Comparison of ENCODE assay signal across 18 cellular contexts in genomic region chr1:37495875-37496274, GRCh38. TPM values are rescaled to one million over a fixed set of nuclear protein-coding genes. Genes with fewer than 3 reads are reported as not detected.
A peak's percentile ranks its signal among the peaks of the same experiment; 100 is the strongest.
DNase-seq lines count a peak whose midpoint lies in the region; ATAC-seq and TF ChIP-seq lines count a peak whose summit lies in the region.
"Had no signal": no experiment of that assay in that cellular context is flagged by ENCODE, and none has a peak within 500 bp of the region (broad histone marks: within the 10 kb centered on the region; RNA-seq: fewer than 3 reads in every experiment).

No MANE protein-coding gene starts in this region.

- H3K4me3 ChIP-seq in Panc1 (ENCODE audit: low read depth in 2 of 2, low read length in 2 of 2): no peak overlapping the region
- no peak overlapping the region for H3K4me3 ChIP-seq in breast epithelium
- no peak overlapping the region for H3K4me3 ChIP-seq in esophagus muscularis mucosa

- H3K27me3 ChIP-seq in Panc1 (ENCODE audit: control insufficient read depth, insufficient read depth, low read length): no peaks in the 10 kb centered on the region
- no peaks in the 10 kb centered on the region for H3K27me3 ChIP-seq in breast epithelium
- H3K27me3 ChIP-seq in esophagus muscularis mucosa: no peaks in the 10 kb centered on the region

- POLR2A ChIA-PET in Panc1 (lab: Charles Lee): interaction anchor here (0.7 kb wide), 1 partner anchor 233 kb away, joined by 12 read pairs; no protein-coding TSS in a partner anchor

- intact Hi-C loops in Panc1 (cut with micrococcal nuclease; ENCODE audit: unreplicated experiment): no loop called here
- intact Hi-C loops in breast epithelium (cut with DNase I; ENCODE audit: low total_unique reads): no loop called here
- intact Hi-C loops in esophagus muscularis mucosa (cut with DNase I): no loop called here

- no peak for TF ChIP-seq POLR2A in breast epithelium (IDR thresholded peaks at IDR 0.05)
- TF ChIP-seq POLR2A in esophagus muscularis mucosa (IDR thresholded peaks at IDR 0.05; ENCODE audit: low read depth): no peak

- TF ChIP-seq EP300 in esophagus muscularis mucosa (IDR thresholded peaks at IDR 0.05): no peak

- H3K4me3 Mint-ChIP-seq in mesothelial cell of epicardium: no peak overlapping the region

- DNase-seq in EL: peak; percentile 63
- no peak for DNase-seq in Panc1 (ENCODE audit: low read depth, low spot score)
- no peak for DNase-seq in mesothelial cell of epicardium (ENCODE audit: low spot score in 2 of 2, unreplicated experiment in 2 of 2)
- no peak for DNase-seq in breast epithelium (ENCODE audit: low spot score in 2 of 2)
- DNase-seq in esophagus muscularis mucosa (ENCODE audit: extremely low spot score): no peak
- DNase-seq in activated naive CD4-positive, alpha-beta T cell treated with anti-CD3 and anti-CD28 coated beads, Interleukin-2, amount 50 U/mL, for 72 hours (ENCODE audit: low spot score in 2 of 2): no peak
- DNase-seq: ACHN, C1 segment of cervical spinal cord, Caco-2, GF-D8, Kasumi-1, MM.1S, NCI-H1092, NCI-H1436 treated with DMSO at 0.1 percent for 48 hours, NCI-H2029, NCI-H526 had no signal

- in situ Hi-C loops in Panc1 (cut with HindIII; ENCODE audit: low pct_unique_long_range_greater_than_20kb, low sequenced_read_pairs): no loop called here

- H3K9me3 Mint-ChIP-seq in mesothelial cell of epicardium: no peaks in the 10 kb centered on the region
- no peaks in the 10 kb centered on the region for H3K9me3 Mint-ChIP-seq in activated naive CD4-positive, alpha-beta T cell treated with anti-CD3 and anti-CD28 coated beads, Interleukin-2, amount 50 U/mL, for 72 hours

- H3K27ac ChIP-seq in C4-2B: peak overlapping the region; percentile 51; the same call in 1 of the 2 replicates
- no peak overlapping the region for H3K27ac ChIP-seq in Panc1 (ENCODE audit: low read length)
- no peak overlapping the region for H3K27ac ChIP-seq in breast epithelium
- no peak overlapping the region for H3K27ac ChIP-seq in esophagus muscularis mucosa (replicated peaks in 1 of 4)
- H3K27ac ChIP-seq: RWPE1 had no signal

- ATAC-seq in Panc1: no peak
- no peak for ATAC-seq in activated naive CD4-positive, alpha-beta T cell treated with anti-CD3 and anti-CD28 coated beads, Interleukin-2, amount 50 U/mL, for 72 hours

- H3K36me3 Mint-ChIP-seq in mesothelial cell of epicardium: peaks cover 22% of the 10 kb centered on the region
- no peaks in the 10 kb centered on the region for H3K36me3 Mint-ChIP-seq in activated naive CD4-positive, alpha-beta T cell treated with anti-CD3 and anti-CD28 coated beads, Interleukin-2, amount 50 U/mL, for 72 hours

- H3K27ac Mint-ChIP-seq in mesothelial cell of epicardium: peak overlapping the region; percentile 85
- H3K27ac Mint-ChIP-seq in activated naive CD4-positive, alpha-beta T cell treated with anti-CD3 and anti-CD28 coated beads, Interleukin-2, amount 50 U/mL, for 72 hours: no peak overlapping the region

- CTCF ChIA-PET in Panc1 (lab: Charles Lee): interaction anchor here (0.9 kb wide), 1 partner anchor 9 kb away, joined by 3 read pairs; no protein-coding TSS in a partner anchor

- TSS peak; percentile 23 for BruUV-seq in Panc1 (replicated peaks; lab: Mats Ljungman, UMichigan)

- H3K4me1 ChIP-seq in Panc1 (ENCODE audit: control insufficient read depth, insufficient read depth, low read length): peaks cover 17% of the 10 kb centered on the region; the same call in 1 of the 2 replicates
- peaks cover 0 to 14% of the 10 kb centered on the region in 2 donors for H3K4me1 ChIP-seq in breast epithelium
- H3K4me1 ChIP-seq in esophagus muscularis mucosa: peaks cover 26 to 30% (median 28%) of the 10 kb centered on the region in 4 donors
- H3K4me1 ChIP-seq: Caco-2 had no signal

- WGBS in esophagus muscularis mucosa: 70% methylated on average over 1 of the region's 1 CpG

- peaks cover 10% of the 10 kb centered on the region for H3K4me1 Mint-ChIP-seq in mesothelial cell of epicardium

- TF ChIP-seq CTCF in C4-2B (conservative IDR thresholded peaks at IDR 0.05) (no peak), Panc1 (IDR thresholded peaks at IDR 0.05) (no peak), mesothelial cell of epicardium (IDR thresholded peaks at IDR 0.05; ENCODE audit: unreplicated experiment) (no peak), breast epithelium (IDR thresholded peaks at IDR 0.05) (no peak), esophagus muscularis mucosa (IDR thresholded peaks at IDR 0.05) (no peak)

- H3K9me3 ChIP-seq in Panc1 (ENCODE audit: control insufficient read depth, insufficient read depth, low read depth, low read length) (no peaks in the 10 kb centered on the region), breast epithelium (no peaks in the 10 kb centered on the region), esophagus muscularis mucosa (no peaks in the 10 kb centered on the region)
- H3K9me3 ChIP-seq: Caco-2 had no signal

- H3K36me3 ChIP-seq in Panc1 (ENCODE audit: control insufficient read depth, insufficient read depth, low read length) (peaks cover 2% of the 10 kb centered on the region; the same call in 1 of the 2 replicates), breast epithelium (no peaks in the 10 kb centered on the region), esophagus muscularis mucosa (peaks cover 25 to 76% (median 55%) of the 10 kb centered on the region in 4 donors)

- H3K27me3 Mint-ChIP-seq in mesothelial cell of epicardium (ENCODE audit: low read depth): no peaks in the 10 kb centered on the region

RNA-seq across cellular contexts. Expression of gene MEAF6, which starts 18.7 kb away (rescaled TPM):
- total RNA-seq in Panc1 (2021; ENCODE audit: unreplicated experiment) (50.0 TPM), mesothelial cell of epicardium (58.2 to 58.7 TPM (median 58.4 TPM) in 3 replicates), breast epithelium (100 to 1,000 TPM in 1 of 3 donors, 10 to 100 TPM in 2; 78.2 to 140 (median 87.2) TPM), esophagus muscularis mucosa (100 to 1,000 TPM in 1 of 4 donors, 10 to 100 TPM in 3; 55.2 to 100 (median 78.3) TPM)
- 39.0 TPM for polyA plus RNA-seq in Panc1 (2012; ENCODE audit: insufficient read length)
- total RNA-seq in activated naive CD4-positive, alpha-beta T cell treated with anti-CD3 and anti-CD28 coated beads, Interleukin-2, amount 50 U/mL, for 72 hours: 10 to 100 TPM; 48.0 to 66.8 TPM

RNA-seq across cellular contexts. Expression of gene ZC3H12A, which starts 21.5 kb away (rescaled TPM):
- total RNA-seq in Panc1 (2021; ENCODE audit: unreplicated experiment): 9.4 TPM
- 7.1 TPM for polyA plus RNA-seq in Panc1 (2012; ENCODE audit: insufficient read length)
- total RNA-seq in mesothelial cell of epicardium: 8.9 to 11.1 TPM (median 9.2 TPM) in 3 replicates
- 10 to 100 TPM in 2 of 3 donors, 1 to 10 TPM in 1; 5.8 to 82.8 (median 76.7) TPM for total RNA-seq in breast epithelium
- total RNA-seq in esophagus muscularis mucosa: 10 to 100 TPM in 3 of 4 donors, 1 to 10 TPM in 1; 9.6 to 23.5 (median 11.7) TPM
- total RNA-seq in activated naive CD4-positive, alpha-beta T cell treated with anti-CD3 and anti-CD28 coated beads, Interleukin-2, amount 50 U/mL, for 72 hours: 10 to 100 TPM; 30.2 to 58.6 TPM

RNA-seq across cellular contexts. Expression of gene SNIP1, which starts 58.2 kb away (rescaled TPM):
- 21.4 TPM for total RNA-seq in Panc1 (2021; ENCODE audit: unreplicated experiment)
- 22.6 TPM for polyA plus RNA-seq in Panc1 (2012; ENCODE audit: insufficient read length)
- 22.9 to 27.1 TPM (median 23.7 TPM) in 3 replicates for total RNA-seq in mesothelial cell of epicardium
- 10 to 100 TPM; 11.4 to 22.7 (median 14.7) TPM for total RNA-seq in breast epithelium
- total RNA-seq in esophagus muscularis mucosa: 10 to 100 TPM in 3 of 4 donors, 1 to 10 TPM in 1; 9.8 to 19.9 (median 12.1) TPM
- total RNA-seq in activated naive CD4-positive, alpha-beta T cell treated with anti-CD3 and anti-CD28 coated beads, Interleukin-2, amount 50 U/mL, for 72 hours: 10 to 100 TPM; 22.1 to 29.5 TPM
